In the genomic region with DNA sequence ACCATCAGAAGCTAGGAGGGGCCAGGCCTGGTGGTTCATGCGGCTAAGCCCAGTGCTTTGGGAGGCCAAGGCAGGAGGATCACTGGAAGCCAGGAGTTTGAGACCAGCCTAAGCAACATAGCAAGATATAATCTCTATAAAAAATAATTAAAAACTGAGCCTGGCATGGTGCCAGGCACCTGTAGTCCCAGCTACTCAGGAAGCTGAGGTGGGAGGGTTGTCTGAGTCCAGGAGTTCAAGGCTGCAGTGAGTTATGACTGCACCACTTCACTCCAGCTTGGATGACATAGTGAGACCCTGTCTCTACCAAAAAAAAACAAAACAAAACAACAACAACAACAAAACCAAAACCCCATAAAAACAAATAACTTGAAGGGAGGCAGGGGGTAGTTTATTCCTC, we compare ENCODE assay signal across 11 cellular contexts.
"Had no signal": no experiment of that assay in that cellular context is flagged by ENCODE, and none has a peak within 500 bp of the region (broad histone marks: within the 10 kb centered on the region; RNA-seq: fewer than 3 reads in every experiment).

No MANE protein-coding gene starts in this region.

- H3K4me3 ChIP-seq: GM23248, GM23338, HAP-1 had no signal

- H3K9me3 ChIP-seq: HAP-1 had no signal

- H3K4me2 ChIP-seq: GM23338 had no signal

- H3K27ac ChIP-seq: GM23248 had no signal

- H3K36me3 ChIP-seq: HAP-1 had no signal

- H2AFZ ChIP-seq: GM23248, GM23338 had no signal

- H3K9ac ChIP-seq: GM23248 had no signal

- ATAC-seq: GM23338, HCT116 had no signal

- DNase-seq: GM23248, GOT3, H7, H9, HCEC 1CT, HFFc6 had no signal

- FAIRE-seq: H1, H54 had no signal

- H3K4me1 ChIP-seq: HAP-1 had no signal
